ENCODE assay signal across 16 cellular contexts in genomic region chr17:20935740-20936139, GRCh38.
DNase-seq lines count a peak whose midpoint lies in the region; ATAC-seq, FAIRE-seq and TF ChIP-seq lines count a peak whose summit lies in the region.
"Had no signal": no experiment of that assay in that cellular context is flagged by ENCODE, and none has a peak within 500 bp of the region (broad histone marks: within the 10 kb centered on the region; RNA-seq: fewer than 3 reads in every experiment).

No MANE protein-coding gene starts in this region.

- in situ Hi-C loops in HepG2 (cut with HindIII; ENCODE audit: extremely low pct_ligation_motif_present, low pct_unique_long_range_greater_than_20kb): no loop called here

- intact Hi-C loops in HepG2 (cut with micrococcal nuclease; ENCODE audit: unreplicated experiment) (no loop called here), mucosa of descending colon (cut with DNase I, micrococcal nuclease) (no loop called here)

- peak overlapping the region; percentile 51 for H3K4me3 Mint-ChIP-seq in osteocyte (ENCODE audit: unreplicated experiment)
- H3K4me3 Mint-ChIP-seq: activated T-cell treated with anti-CD3 and anti-CD28 coated beads, Interleukin-2, amount 50 U/mL, for 72 hours; effector memory CD8-positive, alpha-beta T cell had no signal

- peak overlapping the region; percentile 92 for H3K27ac Mint-ChIP-seq in osteocyte (ENCODE audit: unreplicated experiment)
- H3K27ac Mint-ChIP-seq: activated T-cell treated with anti-CD3 and anti-CD28 coated beads, Interleukin-2, amount 50 U/mL, for 72 hours; effector memory CD8-positive, alpha-beta T cell had no signal

- H3K4me1 Mint-ChIP-seq in osteocyte (ENCODE audit: unreplicated experiment): peaks cover 57% of the 10 kb centered on the region

- TF ChIP-seq CTCF in fibroblast of mammary gland (conservative IDR thresholded peaks at IDR 0.05; ENCODE audit: control insufficient read depth, insufficient read depth, low read depth, low read length): no peak
- TF ChIP-seq CTCF in osteocyte (IDR thresholded peaks at IDR 0.05): no peak
- TF ChIP-seq CTCF in HepG2 (CRISPR knock-in tag; IDR thresholded peaks at IDR 0.05): no peak
- TF ChIP-seq CTCF in mucosa of descending colon (IDR thresholded peaks at IDR 0.05): no peak

- 14% methylated on average over 2 of the region's 2 CpGs for WGBS in HepG2 (ENCODE audit: low lambda C conversion rate)

- H3K9me3 ChIP-seq in HepG2 (ENCODE audit: low read length) (no peaks in the 10 kb centered on the region), mucosa of descending colon (no peaks in the 10 kb centered on the region)
- H3K9me3 ChIP-seq: HAP-1, thyroid gland had no signal

- ATAC-seq in GM21367 (IDR thresholded peaks at IDR 0.05; ENCODE audit: unreplicated experiment) (no peak), GM18505 (IDR thresholded peaks at IDR 0.05; ENCODE audit: unreplicated experiment) (no peak), HepG2 (no peak), mucosa of descending colon (no peak)
- ATAC-seq: activated T-cell treated with anti-CD3 and anti-CD28 coated beads, Interleukin-2, amount 50 U/mL, for 72 hours; effector memory CD8-positive, alpha-beta T cell had no signal

- no peaks in the 10 kb centered on the region for H3K27me3 Mint-ChIP-seq in osteocyte (ENCODE audit: unreplicated experiment)

- no peak overlapping the region for H3K27ac ChIP-seq in HepG2 (ENCODE audit: extremely low read length, insufficient read depth, low read length)
- H3K27ac ChIP-seq: HL-60 had no signal

- no peak for FAIRE-seq in HepG2 (lab: Jason Lieb, UNC)
- FAIRE-seq: D721Med had no signal

- no peak for TF ChIP-seq POLR2A in GM18505 (IDR thresholded peaks at IDR 0.05; ENCODE audit: borderline replicate concordance, extremely low read depth, insufficient read depth, insufficient read length)
- no peak for TF ChIP-seq POLR2A in HepG2 (IDR thresholded peaks at IDR 0.05; ENCODE audit: insufficient read depth in 1 of 2, low read depth in 2 of 2, low read length in 2 of 2)

- DNase-seq in Daoy (ENCODE audit: low read depth) (peak; percentile 48), SHP77 treated with DMSO at 0.1 percent for 48 hours (lab: John Stamatoyannopoulos, UW) (peak; percentile 31), fibroblast of mammary gland (ENCODE audit: low read depth) (peak; percentile 85), osteocyte (ENCODE audit: extremely low spot score, unreplicated experiment) (no peak), HepG2 (ENCODE audit: low spot score) (no peak), mucosa of descending colon (no peak)
- DNase-seq: activated T-cell treated with anti-CD3 and anti-CD28 coated beads, Interleukin-2, amount 50 U/mL, for 72 hours; effector memory CD8-positive, alpha-beta T cell; NCI-H2171; stimulated activated CD4-positive, alpha-beta T cell treated with anti-CD3 and anti-CD28 coated beads, Interleukin-4, amount 100 ng/mL, for 1 hour; thyroid gland had no signal

- TF ChIP-seq RAD21 in HepG2 (CRISPR knock-in tag; IDR thresholded peaks at IDR 0.05): no peak

- BruUV-seq in HepG2 (replicated peaks; lab: Mats Ljungman, UMichigan): no TSS peak

- no peak overlapping the region for H2AFZ ChIP-seq in HepG2 (ENCODE audit: low read length)

- H3K9ac ChIP-seq in HepG2 (ENCODE audit: insufficient read depth, low read depth, low read length): no peak overlapping the region

- CTCF ChIA-PET in HepG2 (lab: Yijun Ruan, JAX; ENCODE audit: low intra/inter-chr PET ratio, low total read pairs): no interaction called here

- POLR2A ChIA-PET in HepG2 (lab: Yijun Ruan, JAX): no interaction called here

- peaks cover 2 to 3% of the 10 kb centered on the region in 2 experiments; a peak in 2 of 5 replicates for H3K36me3 ChIP-seq in HepG2 (replicated peaks in 1 of 2; ENCODE audit: control insufficient read depth in 1 of 2, insufficient read depth in 2 of 2, low read length in 2 of 2)
- no peaks in the 10 kb centered on the region for H3K36me3 ChIP-seq in mucosa of descending colon (ENCODE audit: low read depth)
- H3K36me3 ChIP-seq: HAP-1, thyroid gland had no signal

- H3K4me2 ChIP-seq in HepG2 (ENCODE audit: low read depth, low read length): no peak overlapping the region

- H3K79me2 ChIP-seq in HepG2 (ENCODE audit: insufficient read depth, low read length): peaks cover 3% of the 10 kb centered on the region

- TF ChIP-seq EP300 in HepG2 (IDR thresholded peaks at IDR 0.05; ENCODE audit: low read depth in 2 of 2, low read length in 2 of 2): no peak
- no peak for TF ChIP-seq EP300 in HepG2 (CRISPR knock-in tag; IDR thresholded peaks at IDR 0.05; ENCODE audit: borderline replicate concordance)

- H3K4me1 ChIP-seq in HepG2 (ENCODE audit: insufficient read depth, low read length): peaks cover 5% of the 10 kb centered on the region; the same call in 1 of the 2 replicates
- H3K4me1 ChIP-seq in mucosa of descending colon (ENCODE audit: low read depth): no peaks in the 10 kb centered on the region
- H3K4me1 ChIP-seq: HAP-1 had no signal

- H3K4me3 ChIP-seq in fibroblast of mammary gland (ENCODE audit: control insufficient read depth, low read depth, low read length) (no peak overlapping the region), HepG2 (replicated peaks in 1 of 3; ENCODE audit: insufficient read depth in 1 of 3, low read depth in 2 of 3, low read length in 3 of 3) (no peak overlapping the region), mucosa of descending colon (no peak overlapping the region)
- H3K4me3 ChIP-seq: HAP-1, thyroid gland had no signal

- no peaks in the 10 kb centered on the region for H4K20me1 ChIP-seq in HepG2 (ENCODE audit: insufficient read depth, low read length)

- peaks cover 32% of the 10 kb centered on the region for H3K36me3 Mint-ChIP-seq in osteocyte (ENCODE audit: unreplicated experiment)

- no peaks in the 10 kb centered on the region; a peak in 1 of 5 replicates for H3K27me3 ChIP-seq in HepG2 (ENCODE audit: control insufficient read depth in 1 of 2, insufficient read depth in 2 of 2, low read length in 2 of 2)
- H3K27me3 ChIP-seq: thyroid gland had no signal

- H3K9me3 Mint-ChIP-seq in osteocyte (ENCODE audit: unreplicated experiment): no peaks in the 10 kb centered on the region
- H3K9me3 Mint-ChIP-seq: activated T-cell treated with anti-CD3 and anti-CD28 coated beads, Interleukin-2, amount 50 U/mL, for 72 hours; effector memory CD8-positive, alpha-beta T cell had no signal

TF ChIP-seq in HepG2, 621 proteins besides CTCF, POLR2A, EP300 and RAD21:
- TF ChIP-seq ZNF761 (CRISPR knock-in tag; conservative IDR thresholded peaks at IDR 0.05) (no peak), SOX5 (CRISPR knock-in tag; IDR thresholded peaks at IDR 0.05; ENCODE audit: borderline replicate concordance) (no peak), SRSF9 (IDR thresholded peaks at IDR 0.05; ENCODE audit: borderline replicate concordance, insufficient read depth, low read depth, low read length, poor library complexity, severe bottlenecking) (no peak), ZNF207 (IDR thresholded peaks at IDR 0.05; ENCODE audit: borderline replicate concordance) (no peak), ZNF367 (CRISPR knock-in tag; IDR thresholded peaks at IDR 0.05; ENCODE audit: borderline replicate concordance) (no peak)

Comparison
In these comparisons a context has a peak if more than half of its experiments do, and no peak if none do; other contexts are left out.
1. DNase-seq: peak in Daoy (single experiment), SHP77 treated with DMSO at 0.1 percent for 48 hours (single experiment) and fibroblast of mammary gland (single experiment); none in osteocyte (single experiment), HepG2 (single experiment) and mucosa of descending colon (0 of 3).